8 cellular contexts compared by ENCODE assay signal in genomic region chr7:39622609-39623311, GRCh38. TPM values are rescaled to one million over a fixed set of nuclear protein-coding genes. Genes with fewer than 3 reads are reported as not detected.
A peak's percentile ranks its signal among the peaks of the same experiment; 100 is the strongest.
DNase-seq lines count a peak whose midpoint lies in the region; ATAC-seq and TF ChIP-seq lines count a peak whose summit lies in the region.

No MANE protein-coding gene starts in this region.

- peaks cover 26% of the 10 kb centered on the region for H3K4me1 ChIP-seq in RWPE2 (ENCODE audit: insufficient read depth, poor library complexity, severe bottlenecking)
- peaks cover 27% of the 10 kb centered on the region for H3K4me1 ChIP-seq in neuron (ENCODE audit: insufficient read depth, low read length)

- ATAC-seq in RWPE2 (ENCODE audit: low read depth) = peak; percentile 25
- no peak for ATAC-seq in GM18520 (IDR thresholded peaks at IDR 0.05; ENCODE audit: unreplicated experiment)

- peak overlapping the region; percentile 83 for H2AFZ ChIP-seq in neuron (ENCODE audit: low read depth, low read length)

- DNase-seq in HFF-Myc (ENCODE audit: extremely low read depth, low read depth) (no peak), RWPE2 (ENCODE audit: low spot score) (no peak), epithelial cell of proximal tubule (ENCODE audit: low read depth) (no peak), RPMI8226 (no peak), NCI-H748 treated with DMSO at 0.1 percent for 48 hours (lab: John Stamatoyannopoulos, UW) (no peak)

- H3K9me3 ChIP-seq in RWPE2 (ENCODE audit: severe bottlenecking) (no peaks in the 10 kb centered on the region), neuron (ENCODE audit: low read length) (no peaks in the 10 kb centered on the region)

- peak overlapping the region; percentile 70 for H3K27ac ChIP-seq in RWPE2 (ENCODE audit: poor library complexity, severe bottlenecking)

- H3K27me3 ChIP-seq in RWPE2 (ENCODE audit: insufficient read depth, poor library complexity, severe bottlenecking) = no peaks in the 10 kb centered on the region
- no peaks in the 10 kb centered on the region for H3K27me3 ChIP-seq in neuron (ENCODE audit: insufficient read depth, low read length)

- no peaks in the 10 kb centered on the region for H3K36me3 ChIP-seq in RWPE2 (ENCODE audit: low read depth)
- no peaks in the 10 kb centered on the region for H3K36me3 ChIP-seq in neuron (ENCODE audit: insufficient read depth, low read length)

- no peak for TF ChIP-seq CTCF in HFF-Myc (IDR thresholded peaks at IDR 0.05; ENCODE audit: low read depth, low read length, missing control alignments)
- TF ChIP-seq CTCF in RWPE2 (IDR thresholded peaks at IDR 0.05; ENCODE audit: poor library complexity, severe bottlenecking) = no peak
- TF ChIP-seq CTCF in epithelial cell of proximal tubule (conservative IDR thresholded peaks at IDR 0.05; ENCODE audit: low read depth, low read length) = no peak

- peak overlapping the region; percentile 83 for H3K4me3 ChIP-seq in GM08714 (ENCODE audit: low read length)
- H3K4me3 ChIP-seq in HFF-Myc (replicated peaks; ENCODE audit: low read depth, low read length) = peak overlapping the region; percentile 78
- H3K4me3 ChIP-seq in RWPE2 (ENCODE audit: severe bottlenecking) = peak overlapping the region; percentile 95
- H3K4me3 ChIP-seq in epithelial cell of proximal tubule (ENCODE audit: low read depth, low read length) = peak overlapping the region; percentile 80
- H3K4me3 ChIP-seq in neuron (ENCODE audit: low read length) = peak overlapping the region; percentile 62

RNA-seq across cellular contexts. Expression of gene RALA, which starts 0.6 kb away (rescaled TPM):
- total RNA-seq in epithelial cell of proximal tubule = 23.8 and 24.2 TPM in 2 replicates

RNA-seq across cellular contexts. Expression of gene YAE1, which starts 56.6 kb away (rescaled TPM):
- 20.5 and 20.9 TPM in 2 replicates for total RNA-seq in epithelial cell of proximal tubule
